Comparison of ENCODE assay signal across 18 cellular contexts in genomic region chr20:58053391-58054055, GRCh38.
"Had no signal": no experiment of that assay in that cellular context is flagged by ENCODE, and none has a peak within 500 bp of the region (broad histone marks: within the 10 kb centered on the region; RNA-seq: fewer than 3 reads in every experiment).

No MANE protein-coding gene starts in this region.

- H3K4me1 ChIP-seq: colonic mucosa had no signal

- DNase-seq: cerebellar nuclear complex; colonic mucosa; effector CD4-positive, alpha-beta T cell; endodermal cell; erythroblast; foreskin melanocyte; kidney glomerular epithelial cell; mammary epithelial cell; naive thymus-derived CD4-positive, alpha-beta T cell; nephron progenitor cell; posterior cingulate gyrus; small intestine; stimulated activated CD4-positive, alpha-beta T cell treated with anti-CD3 and anti-CD28 coated beads, Interleukin-12 subunit alpha, Interleukin-12 subunit beta, amount 100 ng/mL, for 4 hours; stimulated activated naive CD8-positive, alpha-beta T cell treated with anti-CD3 and anti-CD28 coated beads, Interleukin-15, Interleukin-2, amounts not matched to agents 100 U/mL and 50 U/mL, for 24 hours; tibial artery had no signal

- H3K4me3 Mint-ChIP-seq: endodermal cell; naive thymus-derived CD4-positive, alpha-beta T cell; nephron progenitor cell had no signal

- H3K9me3 ChIP-seq: colonic mucosa, neutrophil, suprapubic skin had no signal

- H3K27ac Mint-ChIP-seq: naive thymus-derived CD4-positive, alpha-beta T cell; nephron progenitor cell had no signal

- ATAC-seq: naive thymus-derived CD4-positive, alpha-beta T cell; stimulated activated naive CD8-positive, alpha-beta T cell treated with anti-CD3 and anti-CD28 coated beads, Interleukin-15, Interleukin-2, amounts not matched to agents 100 U/mL and 50 U/mL, for 24 hours had no signal

- H3K4me3 ChIP-seq: colonic mucosa, hepatocyte, suprapubic skin, tibial artery had no signal

- H3K4me1 Mint-ChIP-seq: nephron progenitor cell had no signal

- H3K27ac ChIP-seq: colonic mucosa, hepatocyte, neutrophil, tibial artery had no signal

- H3K27me3 ChIP-seq: colonic mucosa, hepatocyte, suprapubic skin had no signal

- H2AFZ ChIP-seq: hepatocyte had no signal

- H3K36me3 ChIP-seq: colonic mucosa, neutrophil, suprapubic skin, tibial artery had no signal
